Comparison of ENCODE assay signal across 13 cellular contexts in the genomic region with DNA sequence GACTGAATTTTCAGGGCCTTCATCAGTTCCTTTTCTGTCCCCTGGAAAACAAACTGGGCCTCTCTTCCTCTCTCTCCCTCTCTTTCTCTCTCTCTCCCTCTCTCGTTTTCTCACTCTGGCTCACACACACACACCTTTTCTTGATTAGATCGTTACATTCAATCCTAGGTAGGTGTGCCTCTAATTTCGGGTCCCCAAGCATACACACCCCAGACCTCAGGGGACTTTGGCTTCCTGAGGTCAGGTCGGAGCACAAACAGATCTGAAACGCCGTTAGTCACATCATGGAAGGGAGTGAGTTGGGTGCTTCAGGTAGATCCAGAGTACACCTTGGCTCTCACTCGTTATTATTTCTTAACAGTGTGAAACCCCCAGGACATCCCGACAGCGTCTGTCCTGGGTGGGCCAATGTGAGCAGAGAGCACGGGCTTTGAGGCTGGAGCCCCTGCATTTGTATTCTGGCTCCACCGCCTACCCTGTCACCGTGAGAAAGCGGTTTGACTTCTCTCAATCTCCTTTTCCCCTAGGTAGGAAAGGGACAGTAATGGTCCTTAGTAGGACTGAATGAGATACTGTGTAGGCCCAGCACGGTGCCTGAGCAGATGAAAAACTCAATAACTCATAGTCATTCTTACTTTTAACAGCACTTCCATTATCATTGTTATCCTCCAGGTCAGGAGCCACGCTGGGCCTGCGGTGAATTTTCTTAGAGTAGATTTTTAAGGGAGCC. TPM values are rescaled to one million over a fixed set of nuclear protein-coding genes. Genes with fewer than 3 reads are reported as not detected.
DNase-seq lines count a peak whose midpoint lies in the region; ATAC-seq, FAIRE-seq and TF ChIP-seq lines count a peak whose summit lies in the region.
"Had no signal": no experiment of that assay in that cellular context is flagged by ENCODE, and none has a peak within 500 bp of the region (broad histone marks: within the 10 kb centered on the region; RNA-seq: fewer than 3 reads in every experiment).

No MANE protein-coding gene starts in this region.

- H3K9me3 ChIP-seq in psoas muscle: no peaks in the 10 kb centered on the region

- intact Hi-C loops in psoas muscle (cut with DNase I): no loop called here

- no peak overlapping the region for H3K4me3 ChIP-seq in psoas muscle

- FAIRE-seq in D721Med (lab: Jason Lieb, UNC): no peak
- FAIRE-seq: bronchial epithelial cell had no signal

- H3K27ac ChIP-seq in VCaP (peak overlapping the region; percentile 85), psoas muscle (peak overlapping the region; percentile 68)

- ATAC-seq in GM18861 (IDR thresholded peaks at IDR 0.05; ENCODE audit: unreplicated experiment) (peak; percentile 1), HG02840 (IDR thresholded peaks at IDR 0.05; ENCODE audit: low FRiP score, unreplicated experiment) (peak; percentile 0), psoas muscle (no peak)

- H3K27me3 ChIP-seq in psoas muscle (ENCODE audit: insufficient read depth in 3 of 3, low read length in 2 of 3): no peaks in the 10 kb centered on the region

- H3K4me1 ChIP-seq in psoas muscle: peaks cover 25% of the 10 kb centered on the region

- WGBS in psoas muscle, 3 donors: 90 to 94% (median 92%) methylated on average over 16 of the region's 16 CpGs

- TF ChIP-seq CTCF in VCaP (conservative IDR thresholded peaks at IDR 0.05) (no peak), psoas muscle (IDR thresholded peaks at IDR 0.05) (no peak), D721Med (IDR thresholded peaks at IDR 0.05; ENCODE audit: insufficient read depth, missing control alignments) (no peak)

- DNase-seq in psoas muscle (no peak), D721Med (ENCODE audit: insufficient read length, low spot score) (no peak), LoVo (ENCODE audit: low spot score) (no peak), hypothalamus (lab: John Stamatoyannopoulos, UW) (no peak), NCI-H748 treated with DMSO at 0.1 percent for 48 hours (lab: John Stamatoyannopoulos, UW) (no peak)
- DNase-seq: posterior cingulate gyrus had no signal

- H3K36me3 ChIP-seq in psoas muscle (ENCODE audit: insufficient read depth in 1 of 2, low read depth in 1 of 2): no peaks in the 10 kb centered on the region

RNA-seq across cellular contexts. Expression of gene POU2AF1, which starts 37.3 kb away (rescaled TPM):
- total RNA-seq in psoas muscle: under 1 TPM in 2 of 4 donors, not detected in 2; 0.21 to 0.25 TPM
- under 1 TPM in 2 of 3 donors, not detected in 1; 0.01 to 0.05 TPM for polyA plus RNA-seq in psoas muscle
- total RNA-seq: bronchial epithelial cell, kidney epithelial cell, MCF 10A had no signal
- polyA plus RNA-seq: fibroblast of lung had no signal

Comparison
In these comparisons a context has a peak if more than half of its experiments do, and no peak if none do; other contexts are left out.
1. ATAC-seq: peak in GM18861 (single experiment) and HG02840 (single experiment); none in psoas muscle (0 of 4).